In the genomic region with DNA sequence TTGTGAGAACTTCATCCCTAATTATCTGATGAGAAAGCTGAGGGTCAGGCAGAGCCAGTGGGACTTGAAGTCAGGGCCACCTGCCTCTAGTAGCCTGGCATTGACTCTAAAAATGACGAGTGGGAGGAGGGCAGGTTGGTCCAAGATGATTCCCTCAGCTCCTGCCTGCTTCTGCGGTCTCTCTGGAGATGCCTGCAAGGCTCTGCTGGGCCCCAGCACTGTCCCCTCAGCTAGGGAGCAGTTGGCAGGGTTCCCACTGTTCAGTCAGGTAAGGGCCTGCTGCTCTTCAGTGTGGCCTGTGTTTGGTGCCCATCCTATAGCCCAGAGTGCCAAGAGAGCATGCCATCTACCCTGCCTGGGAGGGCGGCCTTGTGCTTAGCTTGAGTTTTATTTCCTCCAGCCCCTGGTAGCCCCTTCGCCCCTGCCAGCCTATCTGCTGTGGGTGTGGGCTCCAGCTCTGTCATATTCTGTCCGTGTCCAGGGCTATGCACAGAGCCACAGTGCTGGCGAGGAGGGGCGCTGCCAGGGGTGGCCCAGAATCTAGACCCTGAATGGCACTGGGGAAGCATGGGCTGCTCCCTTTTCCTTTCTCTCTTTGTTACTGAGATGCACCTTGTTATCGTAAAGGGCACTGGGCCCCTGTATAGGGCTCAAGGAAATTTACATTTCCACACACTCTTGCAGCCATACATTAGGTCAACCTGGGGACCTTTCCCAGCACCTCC, we compare ENCODE assay signal across 21 cellular contexts.
DNase-seq lines count a peak whose midpoint lies in the region; ATAC-seq, FAIRE-seq and TF ChIP-seq lines count a peak whose summit lies in the region.
"Had no signal": no experiment of that assay in that cellular context is flagged by ENCODE, and none has a peak within 500 bp of the region (broad histone marks: within the 10 kb centered on the region; RNA-seq: fewer than 3 reads in every experiment).

No MANE protein-coding gene starts in this region.

- H3K4me2 ChIP-seq in BLaER1, result peak overlapping the region; percentile 73
- peak overlapping the region; percentile 76 for H3K4me2 ChIP-seq in OCI-LY3 (ENCODE audit: low read length)
- H3K4me2 ChIP-seq: GM23338 had no signal

- no peak overlapping the region for H2AFZ ChIP-seq in OCI-LY3 (ENCODE audit: low read depth, low read length)
- H2AFZ ChIP-seq: GM23338 had no signal

- H3K79me2 ChIP-seq in OCI-LY3 (ENCODE audit: low read length), result no peaks in the 10 kb centered on the region

- 89 to 95% methylated on average over 8 of the region's 8 CpGs for WGBS in lung, 2 donors

- peak; percentile 25 for DNase-seq in lung (ENCODE audit: low spot score)
- DNase-seq in HTR-8/SVneo (ENCODE audit: insufficient read length, low spot score), result no peak
- no peak for DNase-seq in GF-D8 (lab: John Stamatoyannopoulos, UW)
- DNase-seq in iPS-NIHi7 (ENCODE audit: extremely low spot score), result no peak
- DNase-seq: 8988T; C1 segment of cervical spinal cord; CD4-positive, CD25-positive, alpha-beta regulatory T cell; CD8-positive, alpha-beta memory T cell; COR-L47; DMS 273 treated with DMSO at 0.1 percent for 48 hours; DMS53; DND-41; H7 had no signal

- H4K20me1 ChIP-seq in BLaER1 (peaks cover 21% of the 10 kb centered on the region), OCI-LY3 (ENCODE audit: insufficient read depth, low read length) (peaks cover 11% of the 10 kb centered on the region; the same call in 1 of the 2 replicates)

- H3K9ac ChIP-seq in BLaER1, result no peak overlapping the region
- H3K9ac ChIP-seq in OCI-LY3 (ENCODE audit: low read length), result no peak overlapping the region; the same call in 1 of the 2 replicates

- no peak for ATAC-seq in lung (ENCODE audit: insufficient read depth, low FRiP score)
- ATAC-seq in stimulated activated memory B cell treated with anti-CD40 and anti-IgM and Interleukin-4, amounts not matched to agents 10 μg/mL and 1 μg/mL and 100 μg/mL, for 72 hours, result no peak
- no peak for ATAC-seq in GM18858 (IDR thresholded peaks at IDR 0.05; ENCODE audit: unreplicated experiment)
- ATAC-seq: GM23338, HCT116 had no signal

- H3K9me3 ChIP-seq in BLaER1, result no peaks in the 10 kb centered on the region
- no peaks in the 10 kb centered on the region for H3K9me3 ChIP-seq in OCI-LY3 (ENCODE audit: insufficient read depth, low read length)
- H3K9me3 ChIP-seq in lung (ENCODE audit: control insufficient read depth in 2 of 2, insufficient read depth in 1 of 2, low read length in 1 of 2), result no peaks in the 10 kb centered on the region

- no peak overlapping the region for H3K4me3 Mint-ChIP-seq in stimulated activated memory B cell treated with anti-CD40 and anti-IgM and Interleukin-4, amounts not matched to agents 10 μg/mL and 1 μg/mL and 100 μg/mL, for 72 hours
- H3K4me3 Mint-ChIP-seq: CD4-positive, CD25-positive, alpha-beta regulatory T cell; CD8-positive, alpha-beta memory T cell; GM23338 had no signal

- peak overlapping the region; percentile 21 for H3K27ac Mint-ChIP-seq in stimulated activated memory B cell treated with anti-CD40 and anti-IgM and Interleukin-4, amounts not matched to agents 10 μg/mL and 1 μg/mL and 100 μg/mL, for 72 hours
- H3K27ac Mint-ChIP-seq: CD8-positive, alpha-beta memory T cell; GM23338 had no signal

- H3K4me1 Mint-ChIP-seq in stimulated activated memory B cell treated with anti-CD40 and anti-IgM and Interleukin-4, amounts not matched to agents 10 μg/mL and 1 μg/mL and 100 μg/mL, for 72 hours, result peaks cover 30% of the 10 kb centered on the region

- no peak overlapping the region for H3K4me3 ChIP-seq in BLaER1
- peak overlapping the region; percentile 44; the same call in 1 of the 2 replicates for H3K4me3 ChIP-seq in OCI-LY3 (ENCODE audit: low read length)
- no peak overlapping the region for H3K4me3 ChIP-seq in lung
- H3K4me3 ChIP-seq: GM23338 had no signal

- H3K36me3 ChIP-seq in BLaER1 (no peaks in the 10 kb centered on the region), OCI-LY3 (replicated peaks; ENCODE audit: low read depth, low read length) (no peaks in the 10 kb centered on the region), lung (ENCODE audit: control insufficient read depth in 2 of 2, insufficient read depth in 2 of 2, low read length in 2 of 2) (no peaks in the 10 kb centered on the region)

- TF ChIP-seq CTCF in OCI-LY3 (IDR thresholded peaks at IDR 0.05; ENCODE audit: low read depth, low read length), result no peak
- no peak for TF ChIP-seq CTCF in lung (IDR thresholded peaks at IDR 0.05; ENCODE audit: control extremely low read depth, extremely low read depth)

- H3K27me3 Mint-ChIP-seq in stimulated activated memory B cell treated with anti-CD40 and anti-IgM and Interleukin-4, amounts not matched to agents 10 μg/mL and 1 μg/mL and 100 μg/mL, for 72 hours, result peaks cover 8% of the 10 kb centered on the region
- H3K27me3 Mint-ChIP-seq: CD4-positive, CD25-positive, alpha-beta regulatory T cell had no signal

- H3K36me3 Mint-ChIP-seq in stimulated activated memory B cell treated with anti-CD40 and anti-IgM and Interleukin-4, amounts not matched to agents 10 μg/mL and 1 μg/mL and 100 μg/mL, for 72 hours, result no peaks in the 10 kb centered on the region
- H3K36me3 Mint-ChIP-seq: CD4-positive, CD25-positive, alpha-beta regulatory T cell; CD8-positive, alpha-beta memory T cell had no signal

- H3K4me1 ChIP-seq in BLaER1, result peaks cover 43% of the 10 kb centered on the region
- peaks cover 30% of the 10 kb centered on the region for H3K4me1 ChIP-seq in OCI-LY3 (ENCODE audit: low read length)
- no peaks in the 10 kb centered on the region for H3K4me1 ChIP-seq in lung (ENCODE audit: control insufficient read depth in 2 of 2, insufficient read depth in 2 of 2, low read length in 2 of 2)

- H3K27me3 ChIP-seq in BLaER1 (no peaks in the 10 kb centered on the region), OCI-LY3 (ENCODE audit: low read depth, low read length) (peaks cover 41% of the 10 kb centered on the region), lung (ENCODE audit: control insufficient read depth, insufficient read depth) (no peaks in the 10 kb centered on the region)

- H3K27ac ChIP-seq in BLaER1 (no peak overlapping the region), OCI-LY3 (ENCODE audit: low read length) (no peak overlapping the region), lung (ENCODE audit: low read depth in 1 of 2, low read length in 1 of 2) (no peak overlapping the region)

- no peaks in the 10 kb centered on the region for H3K9me3 Mint-ChIP-seq in stimulated activated memory B cell treated with anti-CD40 and anti-IgM and Interleukin-4, amounts not matched to agents 10 μg/mL and 1 μg/mL and 100 μg/mL, for 72 hours
- H3K9me3 Mint-ChIP-seq: CD4-positive, CD25-positive, alpha-beta regulatory T cell; CD8-positive, alpha-beta memory T cell; GM23338 had no signal

- FAIRE-seq in HTR-8/SVneo (lab: Jason Lieb, UNC), result no peak
- FAIRE-seq: G401.6, GM18507 had no signal
